ENCODE assay signal across 10 cellular contexts in the genomic region with DNA sequence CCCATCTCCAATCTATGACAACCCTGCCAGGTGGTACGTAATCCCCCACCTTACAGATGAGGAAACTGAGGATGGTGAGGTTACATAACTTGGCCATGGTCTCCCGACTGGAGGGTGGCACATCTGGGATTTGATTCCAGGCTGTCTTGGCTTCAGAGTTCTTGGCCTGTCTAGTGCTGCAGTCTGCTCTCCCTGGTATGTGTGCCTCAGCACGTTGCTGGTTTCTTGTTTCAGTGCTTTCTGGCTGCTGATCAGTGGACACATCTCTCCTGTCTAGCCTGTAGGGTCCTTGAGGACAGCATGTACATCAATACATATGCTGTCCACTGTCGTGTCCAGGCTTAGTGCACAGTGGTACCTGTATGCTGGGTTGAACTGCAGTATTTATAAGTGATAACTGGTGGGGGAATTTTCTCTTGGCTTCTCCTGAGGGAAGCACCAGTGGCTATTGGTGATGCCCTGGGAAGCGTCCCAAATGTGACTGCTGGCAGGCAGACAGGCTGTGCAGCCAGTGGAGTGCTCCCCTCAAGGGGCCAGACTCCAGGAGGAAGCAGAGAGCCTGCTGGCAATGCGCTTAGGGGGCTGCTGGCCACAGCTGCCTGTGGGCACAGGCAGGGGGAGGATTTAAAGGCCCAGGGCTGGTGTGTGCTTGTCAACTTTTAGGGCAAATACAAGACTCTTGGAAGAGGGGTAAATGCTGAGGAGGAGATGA. TPM values are rescaled to one million over a fixed set of nuclear protein-coding genes. Genes with fewer than 3 reads are reported as not detected.
DNase-seq lines count a peak whose midpoint lies in the region; ATAC-seq and TF ChIP-seq lines count a peak whose summit lies in the region.
"Had no signal": no experiment of that assay in that cellular context is flagged by ENCODE, and none has a peak within 500 bp of the region (broad histone marks: within the 10 kb centered on the region; RNA-seq: fewer than 3 reads in every experiment).

No MANE protein-coding gene starts in this region.

- H3K27me3 Mint-ChIP-seq in chondrocyte (ENCODE audit: low read depth) = no peaks in the 10 kb centered on the region
- no peaks in the 10 kb centered on the region for H3K27me3 Mint-ChIP-seq in naive thymus-derived CD8-positive, alpha-beta T cell

- peaks cover 39% of the 10 kb centered on the region for H3K4me1 Mint-ChIP-seq in chondrocyte (ENCODE audit: low read depth)
- peaks cover 28 to 51% (median 30%) of the 10 kb centered on the region in 4 donors for H3K4me1 Mint-ChIP-seq in naive thymus-derived CD8-positive, alpha-beta T cell

- H3K4me3 ChIP-seq in AG10803 (ENCODE audit: low read length) = no peak overlapping the region
- H3K4me3 ChIP-seq: body of pancreas, SJSA1 had no signal

- peak overlapping the region; percentile 88 for H3K27ac Mint-ChIP-seq in chondrocyte (ENCODE audit: unreplicated experiment)
- H3K27ac Mint-ChIP-seq in naive thymus-derived CD8-positive, alpha-beta T cell = peak overlapping the region in 8 of 10 donors; percentile 20 to 82 (median 44)

- no peak for ATAC-seq in naive thymus-derived CD8-positive, alpha-beta T cell
- ATAC-seq in HG03442 (IDR thresholded peaks at IDR 0.05; ENCODE audit: unreplicated experiment) = no peak
- ATAC-seq: body of pancreas had no signal

- no peaks in the 10 kb centered on the region for H3K9me3 Mint-ChIP-seq in chondrocyte (ENCODE audit: low read depth)
- no peaks in the 10 kb centered on the region for H3K9me3 Mint-ChIP-seq in naive thymus-derived CD8-positive, alpha-beta T cell

- no peak overlapping the region for H3K4me3 Mint-ChIP-seq in chondrocyte (ENCODE audit: unreplicated experiment)
- no peak overlapping the region for H3K4me3 Mint-ChIP-seq in naive thymus-derived CD8-positive, alpha-beta T cell

- TF ChIP-seq CTCF in AG10803 (conservative IDR thresholded peaks at IDR 0.05; ENCODE audit: low read length) = no peak
- TF ChIP-seq CTCF in chondrocyte (IDR thresholded peaks at IDR 0.05) = no peak
- no peak for TF ChIP-seq CTCF in GM10266 (IDR thresholded peaks at IDR 0.05; ENCODE audit: control insufficient read depth, insufficient read depth, low read depth, missing control alignments)

- POLR2A ChIA-PET in naive thymus-derived CD8-positive, alpha-beta T cell (lab: Charles Lee) = interaction anchor here (0.5 to 1.6 kb wide), 2 partner anchors 19 to 628 kb away, joined by 3 read pairs; a partner anchor contains a TSS

- peaks cover 1% of the 10 kb centered on the region for H3K36me3 Mint-ChIP-seq in chondrocyte (ENCODE audit: low read depth)
- H3K36me3 Mint-ChIP-seq in naive thymus-derived CD8-positive, alpha-beta T cell = peaks cover 0 to 28% (median 0%) of the 10 kb centered on the region in 3 donors

- DNase-seq in AG10803 (ENCODE audit: low read depth) = peak; percentile 65
- DNase-seq in M059J (ENCODE audit: low read depth) = peak; percentile 47
- no peak for DNase-seq in chondrocyte (ENCODE audit: low spot score)
- DNase-seq in naive thymus-derived CD8-positive, alpha-beta T cell = no peak
- no peak for DNase-seq in DMS153 (lab: John Stamatoyannopoulos, UW)
- DNase-seq in GM10266 (ENCODE audit: extremely low spot score) = no peak
- no peak for DNase-seq in SIG-M5 treated with dmso at 0.1 percent for 504 hours (lab: John Stamatoyannopoulos, UW; ENCODE audit: unreplicated experiment)
- DNase-seq: body of pancreas had no signal

RNA-seq across cellular contexts. Expression of a gene that starts 14.4 kb away (rescaled TPM):
- not detected in 2 replicates for total RNA-seq in M059J (2014; rRNA removed; shearing (Covaris generic))
- total RNA-seq in chondrocyte = not detected in 3 replicates
- total RNA-seq in naive thymus-derived CD8-positive, alpha-beta T cell = 10 to 100 TPM; 10.5 to 12.6 TPM
- 1 to 10 TPM; 2.2 to 2.8 (median 2.8) TPM for polyA plus RNA-seq in naive thymus-derived CD8-positive, alpha-beta T cell

RNA-seq across cellular contexts. Expression of a gene that starts 19.4 kb away (rescaled TPM):
- 53.8 and 63.5 TPM in 2 replicates for total RNA-seq in M059J (2014; rRNA removed; shearing (Covaris generic))
- 30.1 to 43.2 TPM (median 33.9 TPM) in 3 replicates for total RNA-seq in chondrocyte
- total RNA-seq in naive thymus-derived CD8-positive, alpha-beta T cell = 100 to 1,000 TPM; 127 to 138 TPM
- 100 to 1,000 TPM; 450 to 514 (median 493) TPM for polyA plus RNA-seq in naive thymus-derived CD8-positive, alpha-beta T cell

RNA-seq across cellular contexts. Expression of a gene that starts 24.2 kb away (rescaled TPM):
- total RNA-seq in M059J (2014; rRNA removed; shearing (Covaris generic)) = 6.1 and 8.2 TPM in 2 replicates
- total RNA-seq in chondrocyte = 33.1 to 38.9 TPM (median 35.9 TPM) in 3 replicates
- total RNA-seq in naive thymus-derived CD8-positive, alpha-beta T cell = 10 to 100 TPM; 26.6 to 28.6 TPM
- polyA plus RNA-seq in naive thymus-derived CD8-positive, alpha-beta T cell = 10 to 100 TPM; 20.8 to 34.5 (median 22.2) TPM

RNA-seq across cellular contexts. Expression of a gene that starts 26.6 kb away (rescaled TPM):
- 4.6 and 5.2 TPM in 2 replicates for total RNA-seq in M059J (2014; rRNA removed; shearing (Covaris generic))
- 35.8 to 43.1 TPM (median 38.2 TPM) in 3 replicates for total RNA-seq in chondrocyte
- 10 to 100 TPM; 14.1 to 14.7 TPM for total RNA-seq in naive thymus-derived CD8-positive, alpha-beta T cell
- polyA plus RNA-seq in naive thymus-derived CD8-positive, alpha-beta T cell = under 1 TPM; 0.52 to 0.84 (median 0.80) TPM

RNA-seq across cellular contexts. Expression of a gene that starts 32.6 kb away (rescaled TPM):
- 0.42 TPM in 1 of 2 replicates, not detected in the other for total RNA-seq in M059J (2014; rRNA removed; shearing (Covaris generic))
- 0.57 TPM in 1 of 3 replicates, not detected in the others for total RNA-seq in chondrocyte
- 1 to 10 TPM; 2.6 to 5.3 TPM for total RNA-seq in naive thymus-derived CD8-positive, alpha-beta T cell
- polyA plus RNA-seq in naive thymus-derived CD8-positive, alpha-beta T cell = not detected
- total RNA-seq: body of pancreas, SJSA1 had no signal

Comparison
In these comparisons a context has a peak if more than half of its experiments do, and no peak if none do; other contexts are left out.
1. DNase-seq: peak in AG10803 (single experiment) and M059J (single experiment); none in chondrocyte (single experiment), naive thymus-derived CD8-positive, alpha-beta T cell (0 of 10), DMS153 (single experiment), GM10266 (single experiment) and SIG-M5 treated with dmso at 0.1 percent for 504 hours (single experiment).